21 cellular contexts compared by ENCODE assay signal in genomic region chr6:106452628-106453027, GRCh38.
DNase-seq lines count a peak whose midpoint lies in the region; ATAC-seq and TF ChIP-seq lines count a peak whose summit lies in the region.
"Had no signal": no experiment of that assay in that cellular context is flagged by ENCODE, and none has a peak within 500 bp of the region (broad histone marks: within the 10 kb centered on the region; RNA-seq: fewer than 3 reads in every experiment).

No MANE protein-coding gene starts in this region.

- POLR2A ChIA-PET in SK-N-SH (lab: Yijun Ruan, JAX): no interaction called here

- no peak for TF ChIP-seq EP300 in SK-N-SH (IDR thresholded peaks at IDR 0.05; ENCODE audit: borderline replicate concordance in 1 of 2, low read depth in 1 of 2, low read length in 1 of 2)

- no peak overlapping the region for H3K4me2 ChIP-seq in SK-N-SH
- no peak overlapping the region for H3K4me2 ChIP-seq in smooth muscle cell

- H3F3A ChIP-seq in SK-N-SH (replicated peaks; ENCODE audit: insufficient read depth) (peaks cover 6% of the 10 kb centered on the region), smooth muscle cell (ENCODE audit: low read depth) (no peaks in the 10 kb centered on the region)

- H4K20me1 ChIP-seq in SK-N-SH (ENCODE audit: insufficient read depth): no peaks in the 10 kb centered on the region
- no peaks in the 10 kb centered on the region for H4K20me1 ChIP-seq in smooth muscle cell (ENCODE audit: low read depth)

- TF ChIP-seq RAD21 in SK-N-SH (IDR thresholded peaks at IDR 0.05; ENCODE audit: low read length): no peak

- 71% methylated on average over 1 of the region's 1 CpG for WGBS in SK-N-SH (ENCODE audit: low lambda C conversion rate)
- 50% methylated on average over 1 of the region's 1 CpG for WGBS in smooth muscle cell (ENCODE audit: low lambda C conversion rate)

- H3K4me1 ChIP-seq in SK-N-SH (ENCODE audit: control insufficient read depth in 1 of 2, insufficient read depth in 2 of 2, low read depth in 1 of 2, low read length in 1 of 2): peaks cover 0 to 4% of the 10 kb centered on the region in 2 experiments; a peak in 1 of 4 replicates
- no peaks in the 10 kb centered on the region for H3K4me1 ChIP-seq in smooth muscle cell (ENCODE audit: low read depth)
- H3K4me1 ChIP-seq: BE2C had no signal

- ATAC-seq in SK-N-SH treated with all-trans-retinoic acid at 6 μM for 48 hours (no peak), GM21360 (IDR thresholded peaks at IDR 0.05; ENCODE audit: unreplicated experiment) (no peak), HG02884 (IDR thresholded peaks at IDR 0.05; ENCODE audit: unreplicated experiment) (no peak)
- ATAC-seq: HepG2 had no signal

- H3K27me3 ChIP-seq in SK-N-SH (ENCODE audit: insufficient read depth) (no peaks in the 10 kb centered on the region), smooth muscle cell (ENCODE audit: low read depth) (peaks cover 5% of the 10 kb centered on the region)

- no peaks in the 10 kb centered on the region for H3K79me2 ChIP-seq in SK-N-SH (ENCODE audit: insufficient read depth)
- H3K79me2 ChIP-seq in smooth muscle cell (ENCODE audit: low read depth): no peaks in the 10 kb centered on the region

- CTCF ChIA-PET in SK-N-SH (lab: Yijun Ruan, JAX): interaction anchor here (1.3 to 3.1 kb wide), 5 partner anchors 61 to 527 kb away, joined by 3 to 16 read pairs (median 6); partner anchors contain the start of gene CRYBG1

- H3K4me3 ChIP-seq in SK-N-SH (ENCODE audit: low read depth in 2 of 2, low read length in 1 of 2): no peak overlapping the region
- H3K4me3 ChIP-seq in smooth muscle cell: no peak overlapping the region
- H3K4me3 ChIP-seq: SK-N-MC had no signal

- DNase-seq in SK-N-SH (no peak), RKO (ENCODE audit: low spot score) (peak; percentile 22), epithelial cell of prostate (ENCODE audit: low read depth, low spot score) (no peak), T-helper 9 cell (no peak), smooth muscle cell (lab: John Stamatoyannopoulos, UW; ENCODE audit: unreplicated experiment) (no peak)
- DNase-seq: 8988T, ACHN, BE2C, Calu3, DMS79 treated with DMSO at 0.1 percent for 48 hours, HCEC 1CT, Karpas-422, NCI-H2029, NCI-H446 treated with DMSO at 0.1 percent for 48 hours, NCI-H69, SIG-M5 had no signal

- H3K9me3 ChIP-seq in SK-N-SH: no peaks in the 10 kb centered on the region
- no peaks in the 10 kb centered on the region for H3K9me3 ChIP-seq in smooth muscle cell (replicated peaks; ENCODE audit: low read depth)
- H3K9me3 ChIP-seq: BE2C had no signal

- H2AFZ ChIP-seq in SK-N-SH (ENCODE audit: low read depth) (no peak overlapping the region), smooth muscle cell (ENCODE audit: low read depth) (no peak overlapping the region)

- no peaks in the 10 kb centered on the region for H3K9me2 ChIP-seq in SK-N-SH

- H3K9ac ChIP-seq in SK-N-SH: no peak overlapping the region
- H3K9ac ChIP-seq in smooth muscle cell (ENCODE audit: low read depth): no peak overlapping the region

- H3K36me3 ChIP-seq in SK-N-SH (replicated peaks in 1 of 2; ENCODE audit: control insufficient read depth in 1 of 2, insufficient read depth in 2 of 2, low read length in 1 of 2): no peaks in the 10 kb centered on the region
- H3K36me3 ChIP-seq in smooth muscle cell (ENCODE audit: low read depth): no peaks in the 10 kb centered on the region
- H3K36me3 ChIP-seq: BE2C had no signal

- H3K27ac ChIP-seq in SK-N-SH (ENCODE audit: low read depth in 2 of 2, low read length in 1 of 2) (no peak overlapping the region), epithelial cell of prostate (peak overlapping the region; percentile 14), smooth muscle cell (ENCODE audit: low read depth) (no peak overlapping the region)
- H3K27ac ChIP-seq: SK-N-MC had no signal

- TF ChIP-seq CTCF in SK-N-SH (IDR thresholded peaks at IDR 0.05) (no peak), smooth muscle cell (IDR thresholded peaks at IDR 0.05; ENCODE audit: borderline replicate concordance, insufficient read depth, poor library complexity, severe bottlenecking) (no peak)

TF ChIP-seq in SK-N-SH, 30 proteins besides CTCF, POLR2A, EP300 and RAD21:
- no peak for TF ChIP-seq NRF1 (IDR thresholded peaks at IDR 0.05; ENCODE audit: low read depth, low read length)
- TF ChIP-seq POLR2AphosphoS5 (IDR thresholded peaks at IDR 0.05; ENCODE audit: low read depth, low read length): no peak
- TF ChIP-seq PBX3 (IDR thresholded peaks at IDR 0.05): 0 out of 2 replicates have a peak, but pooled peaks have one; percentile 32

TF ChIP-seq in SK-N-SH treated with all-trans-retinoic acid at 6 μM for 48 hours, 23 proteins besides CTCF, POLR2A, EP300 and RAD21:
- TF ChIP-seq ZFP3 (CRISPR knock-in tag; IDR thresholded peaks at IDR 0.05): no peak
- no peak for TF ChIP-seq ZFP30 (CRISPR knock-in tag; IDR thresholded peaks at IDR 0.05)
- TF ChIP-seq PPARA (CRISPR knock-in tag; IDR thresholded peaks at IDR 0.05; ENCODE audit: borderline replicate concordance): no peak
- no peak for TF ChIP-seq ZNF70 (CRISPR knock-in tag; IDR thresholded peaks at IDR 0.05)
- TF ChIP-seq ZC3H10 (CRISPR knock-in tag; IDR thresholded peaks at IDR 0.05): no peak
- TF ChIP-seq CREB5 (CRISPR knock-in tag; IDR thresholded peaks at IDR 0.05; ENCODE audit: low read depth): no peak
- no peak for TF ChIP-seq TSHZ2 (CRISPR knock-in tag; IDR thresholded peaks at IDR 0.05)
- no peak for TF ChIP-seq PATZ1 (CRISPR knock-in tag; IDR thresholded peaks at IDR 0.05; ENCODE audit: borderline replicate concordance)
- no peak for TF ChIP-seq ZNF8 (CRISPR knock-in tag; IDR thresholded peaks at IDR 0.05)
